1 cellular context compared by ENCODE assay signal in the genomic region with DNA sequence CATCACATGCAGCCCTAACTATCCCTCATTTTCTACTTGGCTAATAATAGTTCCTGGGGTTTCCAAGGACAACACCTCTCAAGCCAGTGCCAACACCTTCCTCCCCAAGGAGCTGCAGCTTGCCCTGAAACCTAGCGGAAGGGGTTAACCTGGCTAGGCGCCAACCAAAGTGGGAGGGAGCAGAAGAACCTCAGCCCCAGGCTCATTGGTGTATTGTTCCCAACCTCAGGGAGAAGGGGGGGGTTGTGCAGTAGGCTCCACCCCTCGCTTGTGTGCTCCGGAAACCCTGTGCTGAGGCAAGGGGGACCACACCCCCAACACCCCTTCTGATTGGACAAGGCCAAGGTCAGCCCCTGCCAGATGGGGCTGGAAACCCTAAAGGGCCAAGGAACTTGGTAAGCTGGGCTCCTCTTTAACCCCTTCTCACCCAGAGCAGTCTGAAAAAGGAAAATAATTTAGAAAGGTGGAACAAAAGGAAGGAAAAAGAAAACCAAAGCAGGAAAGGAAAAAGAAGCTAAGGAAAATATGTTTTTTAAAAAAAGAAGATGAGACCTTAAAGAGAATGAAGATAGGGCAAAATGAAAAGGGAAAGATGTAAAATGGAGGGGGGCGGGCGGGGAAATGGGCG.
TF ChIP-seq lines count a peak whose summit lies in the region.

No MANE protein-coding gene starts in this region.

TF ChIP-seq in HEK293, 187 proteins besides CTCF, POLR2A, EP300 and RAD21 (continued from another document and continues in another):
- TF ChIP-seq, protein P1, sequence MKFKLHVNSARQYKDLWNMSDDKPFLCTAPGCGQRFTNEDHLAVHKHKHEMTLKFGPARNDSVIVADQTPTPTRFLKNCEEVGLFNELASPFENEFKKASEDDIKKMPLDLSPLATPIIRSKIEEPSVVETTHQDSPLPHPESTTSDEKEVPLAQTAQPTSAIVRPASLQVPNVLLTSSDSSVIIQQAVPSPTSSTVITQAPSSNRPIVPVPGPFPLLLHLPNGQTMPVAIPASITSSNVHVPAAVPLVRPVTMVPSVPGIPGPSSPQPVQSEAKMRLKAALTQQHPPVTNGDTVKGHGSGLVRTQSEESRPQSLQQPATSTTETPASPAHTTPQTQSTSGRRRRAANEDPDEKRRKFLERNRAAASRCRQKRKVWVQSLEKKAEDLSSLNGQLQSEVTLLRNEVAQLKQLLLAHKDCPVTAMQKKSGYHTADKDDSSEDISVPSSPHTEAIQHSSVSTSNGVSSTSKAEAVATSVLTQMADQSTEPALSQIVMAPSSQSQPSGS (tag by site-specific recombination; IDR thresholded peaks at IDR 0.05; ENCODE audit: low read depth): no peak
- TF ChIP-seq ZNF175 (tag by site-specific recombination; IDR thresholded peaks at IDR 0.05): no peak
- TF ChIP-seq, protein P2, sequence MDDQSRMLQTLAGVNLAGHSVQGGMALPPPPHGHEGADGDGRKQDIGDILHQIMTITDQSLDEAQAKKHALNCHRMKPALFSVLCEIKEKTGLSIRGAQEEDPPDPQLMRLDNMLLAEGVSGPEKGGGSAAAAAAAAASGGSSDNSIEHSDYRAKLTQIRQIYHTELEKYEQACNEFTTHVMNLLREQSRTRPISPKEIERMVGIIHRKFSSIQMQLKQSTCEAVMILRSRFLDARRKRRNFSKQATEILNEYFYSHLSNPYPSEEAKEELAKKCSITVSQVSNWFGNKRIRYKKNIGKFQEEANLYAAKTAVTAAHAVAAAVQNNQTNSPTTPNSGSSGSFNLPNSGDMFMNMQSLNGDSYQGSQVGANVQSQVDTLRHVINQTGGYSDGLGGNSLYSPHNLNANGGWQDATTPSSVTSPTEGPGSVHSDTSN (CRISPR knock-in tag; IDR thresholded peaks at IDR 0.05): no peak
- peak; percentile 52; the same call in 1 of the 2 replicates for TF ChIP-seq ZNF184 (tag by site-specific recombination; IDR thresholded peaks at IDR 0.05)
- 0 out of 2 replicates have a peak, but pooled peaks have one; percentile 42 for TF ChIP-seq ZNF2 (tag by site-specific recombination; IDR thresholded peaks at IDR 0.05)
- TF ChIP-seq ZEB2 (tag by site-specific recombination; IDR thresholded peaks at IDR 0.05): peak; percentile 38
- TF ChIP-seq ZNF530 (tag by site-specific recombination; IDR thresholded peaks at IDR 0.05; ENCODE audit: low read depth): no peak
- peak; percentile 87 for TF ChIP-seq KLF9 (tag by site-specific recombination; IDR thresholded peaks at IDR 0.05; ENCODE audit: low read depth)
- no peak for TF ChIP-seq BCL11B (tag by site-specific recombination; IDR thresholded peaks at IDR 0.05; ENCODE audit: low read depth)
- TF ChIP-seq ZNF843 (tag by site-specific recombination; IDR thresholded peaks at IDR 0.05): no peak
- no peak for TF ChIP-seq ZNF266 (tag by site-specific recombination; IDR thresholded peaks at IDR 0.05; ENCODE audit: low read depth)
- peak; percentile 52; the same call in 1 of the 2 replicates for TF ChIP-seq ZNF394 (tag by site-specific recombination; IDR thresholded peaks at IDR 0.05; ENCODE audit: borderline replicate concordance)
- 0 out of 2 replicates have a peak, but pooled peaks have one; percentile 15 for TF ChIP-seq ZSCAN30 (tag by site-specific recombination; IDR thresholded peaks at IDR 0.05)
- TF ChIP-seq KLF10 (tag by site-specific recombination; IDR thresholded peaks at IDR 0.05): peak; percentile 88; the same call in 1 of the 2 replicates
- peak; percentile 45 for TF ChIP-seq ZNF335 (tag by site-specific recombination; conservative IDR thresholded peaks at IDR 0.05)
- peak; percentile 39; the same call in 1 of the 2 replicates for TF ChIP-seq ZBTB8A (tag by site-specific recombination; IDR thresholded peaks at IDR 0.05)
- TF ChIP-seq, protein P3, sequence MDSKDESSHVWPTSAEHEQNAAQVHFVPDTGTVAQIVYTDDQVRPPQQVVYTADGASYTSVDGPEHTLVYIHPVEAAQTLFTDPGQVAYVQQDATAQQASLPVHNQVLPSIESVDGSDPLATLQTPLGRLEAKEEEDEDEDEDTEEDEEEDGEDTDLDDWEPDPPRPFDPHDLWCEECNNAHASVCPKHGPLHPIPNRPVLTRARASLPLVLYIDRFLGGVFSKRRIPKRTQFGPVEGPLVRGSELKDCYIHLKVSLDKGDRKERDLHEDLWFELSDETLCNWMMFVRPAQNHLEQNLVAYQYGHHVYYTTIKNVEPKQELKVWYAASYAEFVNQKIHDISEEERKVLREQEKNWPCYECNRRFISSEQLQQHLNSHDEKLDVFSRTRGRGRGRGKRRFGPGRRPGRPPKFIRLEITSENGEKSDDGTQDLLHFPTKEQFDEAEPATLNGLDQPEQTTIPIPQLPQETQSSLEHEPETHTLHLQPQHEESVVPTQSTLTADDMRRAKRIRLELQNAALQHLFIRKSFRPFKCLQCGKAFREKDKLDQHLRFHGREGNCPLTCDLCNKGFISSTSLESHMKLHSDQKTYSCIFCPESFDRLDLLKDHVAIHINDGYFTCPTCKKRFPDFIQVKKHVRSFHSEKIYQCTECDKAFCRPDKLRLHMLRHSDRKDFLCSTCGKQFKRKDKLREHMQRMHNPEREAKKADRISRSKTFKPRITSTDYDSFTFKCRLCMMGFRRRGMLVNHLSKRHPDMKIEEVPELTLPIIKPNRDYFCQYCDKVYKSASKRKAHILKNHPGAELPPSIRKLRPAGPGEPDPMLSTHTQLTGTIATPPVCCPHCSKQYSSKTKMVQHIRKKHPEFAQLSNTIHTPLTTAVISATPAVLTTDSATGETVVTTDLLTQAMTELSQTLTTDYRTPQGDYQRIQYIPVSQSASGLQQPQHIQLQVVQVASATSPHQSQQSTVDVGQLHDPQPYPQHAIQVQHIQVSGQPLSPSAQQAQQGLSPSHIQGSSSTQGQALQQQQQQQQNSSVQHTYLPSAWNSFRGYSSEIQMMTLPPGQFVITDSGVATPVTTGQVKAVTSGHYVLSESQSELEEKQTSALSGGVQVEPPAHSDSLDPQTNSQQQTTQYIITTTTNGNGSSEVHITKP (tag by site-specific recombination; IDR thresholded peaks at IDR 0.05): peak; percentile 94
- TF ChIP-seq, protein P4, sequence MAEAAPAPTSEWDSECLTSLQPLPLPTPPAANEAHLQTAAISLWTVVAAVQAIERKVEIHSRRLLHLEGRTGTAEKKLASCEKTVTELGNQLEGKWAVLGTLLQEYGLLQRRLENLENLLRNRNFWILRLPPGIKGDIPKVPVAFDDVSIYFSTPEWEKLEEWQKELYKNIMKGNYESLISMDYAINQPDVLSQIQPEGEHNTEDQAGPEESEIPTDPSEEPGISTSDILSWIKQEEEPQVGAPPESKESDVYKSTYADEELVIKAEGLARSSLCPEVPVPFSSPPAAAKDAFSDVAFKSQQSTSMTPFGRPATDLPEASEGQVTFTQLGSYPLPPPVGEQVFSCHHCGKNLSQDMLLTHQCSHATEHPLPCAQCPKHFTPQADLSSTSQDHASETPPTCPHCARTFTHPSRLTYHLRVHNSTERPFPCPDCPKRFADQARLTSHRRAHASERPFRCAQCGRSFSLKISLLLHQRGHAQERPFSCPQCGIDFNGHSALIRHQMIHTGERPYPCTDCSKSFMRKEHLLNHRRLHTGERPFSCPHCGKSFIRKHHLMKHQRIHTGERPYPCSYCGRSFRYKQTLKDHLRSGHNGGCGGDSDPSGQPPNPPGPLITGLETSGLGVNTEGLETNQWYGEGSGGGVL (tag by site-specific recombination; IDR thresholded peaks at IDR 0.05): peak; percentile 58
- no peak for TF ChIP-seq ZNF664 (tag by site-specific recombination; IDR thresholded peaks at IDR 0.05)
- TF ChIP-seq, protein P5, sequence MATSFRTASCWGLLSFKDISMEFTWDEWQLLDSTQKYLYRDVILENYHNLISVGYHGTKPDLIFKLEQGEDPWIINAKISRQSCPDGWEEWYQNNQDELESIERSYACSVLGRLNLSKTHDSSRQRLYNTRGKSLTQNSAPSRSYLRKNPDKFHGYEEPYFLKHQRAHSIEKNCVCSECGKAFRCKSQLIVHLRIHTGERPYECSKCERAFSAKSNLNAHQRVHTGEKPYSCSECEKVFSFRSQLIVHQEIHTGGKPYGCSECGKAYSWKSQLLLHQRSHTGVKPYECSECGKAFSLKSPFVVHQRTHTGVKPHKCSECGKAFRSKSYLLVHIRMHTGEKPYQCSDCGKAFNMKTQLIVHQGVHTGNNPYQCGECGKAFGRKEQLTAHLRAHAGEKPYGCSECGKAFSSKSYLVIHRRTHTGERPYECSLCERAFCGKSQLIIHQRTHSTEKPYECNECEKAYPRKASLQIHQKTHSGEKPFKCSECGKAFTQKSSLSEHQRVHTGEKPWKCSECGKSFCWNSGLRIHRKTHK (tag by site-specific recombination; IDR thresholded peaks at IDR 0.05): no peak
- TF ChIP-seq, protein P6, sequence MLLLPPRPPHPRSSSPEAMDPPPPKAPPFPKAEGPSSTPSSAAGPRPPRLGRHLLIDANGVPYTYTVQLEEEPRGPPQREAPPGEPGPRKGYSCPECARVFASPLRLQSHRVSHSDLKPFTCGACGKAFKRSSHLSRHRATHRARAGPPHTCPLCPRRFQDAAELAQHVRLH (tag by site-specific recombination; IDR thresholded peaks at IDR 0.05): 0 out of 2 replicates have a peak, but pooled peaks have one; percentile 41
- peak; percentile 52; the same call in 1 of the 2 replicates for TF ChIP-seq YY2 (tag by site-specific recombination; IDR thresholded peaks at IDR 0.05)
- TF ChIP-seq TRIM28 (IDR thresholded peaks at IDR 0.05; ENCODE audit: borderline replicate concordance, low read length): 0 out of 2 replicates have a peak, but pooled peaks have one; percentile 35
- no peak for TF ChIP-seq ZNF623 (tag by site-specific recombination; IDR thresholded peaks at IDR 0.05)
- peak; percentile 87 for TF ChIP-seq PRDM1 (tag by site-specific recombination; IDR thresholded peaks at IDR 0.05)
- TF ChIP-seq KLF1 (tag by site-specific recombination; IDR thresholded peaks at IDR 0.05): peak; percentile 94
- TF ChIP-seq SP3 (tag by site-specific recombination; IDR thresholded peaks at IDR 0.05): peak; percentile 81
- no peak for TF ChIP-seq ZNF473 (tag by site-specific recombination; IDR thresholded peaks at IDR 0.05)
- TF ChIP-seq ZNF626 (tag by site-specific recombination; IDR thresholded peaks at IDR 0.05): no peak
- TF ChIP-seq, protein P7, sequence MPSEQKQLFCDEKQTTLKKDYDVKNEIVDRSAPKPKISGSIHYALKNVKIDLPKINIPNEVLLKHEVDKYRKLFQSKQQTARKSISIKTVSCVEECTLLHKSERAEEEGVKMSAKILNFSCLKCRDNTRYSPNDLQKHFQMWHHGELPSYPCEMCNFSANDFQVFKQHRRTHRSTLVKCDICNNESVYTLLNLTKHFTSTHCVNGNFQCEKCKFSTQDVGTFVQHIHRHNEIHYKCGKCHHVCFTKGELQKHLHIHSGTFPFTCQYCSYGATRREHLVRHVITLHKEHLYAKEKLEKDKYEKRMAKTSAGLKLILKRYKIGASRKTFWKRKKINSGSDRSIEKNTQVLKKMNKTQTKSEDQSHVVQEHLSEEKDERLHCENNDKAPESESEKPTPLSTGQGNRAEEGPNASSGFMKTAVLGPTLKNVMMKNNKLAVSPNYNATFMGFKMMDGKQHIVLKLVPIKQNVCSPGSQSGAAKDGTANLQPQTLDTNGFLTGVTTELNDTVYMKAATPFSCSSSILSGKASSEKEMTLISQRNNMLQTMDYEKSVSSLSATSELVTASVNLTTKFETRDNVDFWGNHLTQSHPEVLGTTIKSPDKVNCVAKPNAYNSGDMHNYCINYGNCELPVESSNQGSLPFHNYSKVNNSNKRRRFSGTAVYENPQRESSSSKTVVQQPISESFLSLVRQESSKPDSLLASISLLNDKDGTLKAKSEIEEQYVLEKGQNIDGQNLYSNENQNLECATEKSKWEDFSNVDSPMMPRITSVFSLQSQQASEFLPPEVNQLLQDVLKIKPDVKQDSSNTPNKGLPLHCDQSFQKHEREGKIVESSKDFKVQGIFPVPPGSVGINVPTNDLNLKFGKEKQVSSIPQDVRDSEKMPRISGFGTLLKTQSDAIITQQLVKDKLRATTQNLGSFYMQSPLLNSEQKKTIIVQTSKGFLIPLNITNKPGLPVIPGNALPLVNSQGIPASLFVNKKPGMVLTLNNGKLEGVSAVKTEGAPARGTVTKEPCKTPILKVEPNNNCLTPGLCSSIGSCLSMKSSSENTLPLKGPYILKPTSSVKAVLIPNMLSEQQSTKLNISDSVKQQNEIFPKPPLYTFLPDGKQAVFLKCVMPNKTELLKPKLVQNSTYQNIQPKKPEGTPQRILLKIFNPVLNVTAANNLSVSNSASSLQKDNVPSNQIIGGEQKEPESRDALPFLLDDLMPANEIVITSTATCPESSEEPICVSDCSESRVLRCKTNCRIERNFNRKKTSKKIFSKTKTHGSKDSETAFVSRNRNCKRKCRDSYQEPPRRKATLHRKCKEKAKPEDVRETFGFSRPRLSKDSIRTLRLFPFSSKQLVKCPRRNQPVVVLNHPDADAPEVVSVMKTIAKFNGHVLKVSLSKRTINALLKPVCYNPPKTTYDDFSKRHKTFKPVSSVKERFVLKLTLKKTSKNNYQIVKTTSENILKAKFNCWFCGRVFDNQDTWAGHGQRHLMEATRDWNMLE (tag by site-specific recombination; conservative IDR thresholded peaks at IDR 0.05; ENCODE audit: low read depth): peak; percentile 52
- no peak for TF ChIP-seq ZBTB7A (tag by site-specific recombination; IDR thresholded peaks at IDR 0.05; ENCODE audit: low read depth)
- TF ChIP-seq, protein P8, sequence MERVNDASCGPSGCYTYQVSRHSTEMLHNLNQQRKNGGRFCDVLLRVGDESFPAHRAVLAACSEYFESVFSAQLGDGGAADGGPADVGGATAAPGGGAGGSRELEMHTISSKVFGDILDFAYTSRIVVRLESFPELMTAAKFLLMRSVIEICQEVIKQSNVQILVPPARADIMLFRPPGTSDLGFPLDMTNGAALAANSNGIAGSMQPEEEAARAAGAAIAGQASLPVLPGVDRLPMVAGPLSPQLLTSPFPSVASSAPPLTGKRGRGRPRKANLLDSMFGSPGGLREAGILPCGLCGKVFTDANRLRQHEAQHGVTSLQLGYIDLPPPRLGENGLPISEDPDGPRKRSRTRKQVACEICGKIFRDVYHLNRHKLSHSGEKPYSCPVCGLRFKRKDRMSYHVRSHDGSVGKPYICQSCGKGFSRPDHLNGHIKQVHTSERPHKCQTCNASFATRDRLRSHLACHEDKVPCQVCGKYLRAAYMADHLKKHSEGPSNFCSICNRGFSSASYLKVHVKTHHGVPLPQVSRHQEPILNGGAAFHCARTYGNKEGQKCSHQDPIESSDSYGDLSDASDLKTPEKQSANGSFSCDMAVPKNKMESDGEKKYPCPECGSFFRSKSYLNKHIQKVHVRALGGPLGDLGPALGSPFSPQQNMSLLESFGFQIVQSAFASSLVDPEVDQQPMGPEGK (tag by site-specific recombination; IDR thresholded peaks at IDR 0.05): peak; percentile 78
- TF ChIP-seq ZNF549 (tag by site-specific recombination; IDR thresholded peaks at IDR 0.05): no peak
- no peak for TF ChIP-seq ZNF701 (tag by site-specific recombination; IDR thresholded peaks at IDR 0.05)
- 0 out of 2 replicates have a peak, but pooled peaks have one; percentile 7 for TF ChIP-seq GLIS1 (tag by site-specific recombination; IDR thresholded peaks at IDR 0.05)
- TF ChIP-seq ZNF112 (tag by site-specific recombination; IDR thresholded peaks at IDR 0.05): no peak
- TF ChIP-seq SP7 (tag by site-specific recombination; IDR thresholded peaks at IDR 0.05): peak; percentile 36; the same call in 1 of the 2 replicates
- 0 out of 2 replicates have a peak, but pooled peaks have one; percentile 24 for TF ChIP-seq IKZF3 (tag by site-specific recombination; IDR thresholded peaks at IDR 0.05)
